In genomic region chr18:25299426-25299825, GRCh38 we compare ENCODE assay signal across 11 cellular contexts. TPM values are rescaled to one million over a fixed set of nuclear protein-coding genes. Genes with fewer than 3 reads are reported as not detected.
DNase-seq lines count a peak whose midpoint lies in the region; ATAC-seq, FAIRE-seq and TF ChIP-seq lines count a peak whose summit lies in the region.
"Had no signal": no experiment of that assay in that cellular context is flagged by ENCODE, and none has a peak within 500 bp of the region (broad histone marks: within the 10 kb centered on the region; RNA-seq: fewer than 3 reads in every experiment).

No MANE protein-coding gene starts in this region.

- FAIRE-seq in astrocyte (lab: Jason Lieb, UNC): no peak

- H3K27me3 ChIP-seq in IMR-90 (ENCODE audit: control insufficient read depth, insufficient read depth, low read length) (no peaks in the 10 kb centered on the region), astrocyte (ENCODE audit: insufficient read depth, low read length) (no peaks in the 10 kb centered on the region), subcutaneous abdominal adipose tissue (ENCODE audit: control insufficient read depth in 5 of 5, insufficient read depth in 4 of 5, low read length in 5 of 5) (no peaks in the 10 kb centered on the region)

- H3K27ac Mint-ChIP-seq in astrocyte (ENCODE audit: unreplicated experiment): peak overlapping the region; percentile 89
- H3K27ac Mint-ChIP-seq in nephron progenitor cell: no peak overlapping the region
- no peak overlapping the region for H3K27ac Mint-ChIP-seq in activated CD8-positive, alpha-beta memory T cell treated with anti-CD3 and anti-CD28 coated beads, Interleukin-2, amount 10 ng/mL, durations not matched to agents 7 days and 5 days

- CTCF ChIA-PET in IMR-90 (lab: Yijun Ruan, JAX): interaction anchor here (1.1 kb wide), 1 partner anchor 415 kb away, joined by 3 read pairs; no protein-coding TSS in a partner anchor
- CTCF ChIA-PET in activated CD8-positive, alpha-beta memory T cell treated with anti-CD3 and anti-CD28 coated beads, Interleukin-2, amount 10 ng/mL, durations not matched to agents 7 days and 5 days (lab: Charles Lee): no interaction called here

- peaks cover 12 to 39% of the 10 kb centered on the region in 2 experiments for H3K79me1 ChIP-seq in IMR-90 (ENCODE audit: low read depth in 1 of 2, low read length in 2 of 2)

- H3K4me1 ChIP-seq in IMR-90 (ENCODE audit: control insufficient read depth, insufficient read depth, low read length) (peaks cover 6% of the 10 kb centered on the region), astrocyte (ENCODE audit: insufficient read depth, low read length) (peaks cover 17% of the 10 kb centered on the region), subcutaneous abdominal adipose tissue (ENCODE audit: control insufficient read depth in 5 of 5, insufficient read depth in 5 of 5, low read length in 5 of 5) (peaks cover 0 to 15% (median 7%) of the 10 kb centered on the region in 5 donors)

- POLR2A ChIA-PET in IMR-90 (lab: Charles Lee; ENCODE audit: unreplicated experiment): no interaction called here

- peak overlapping the region; percentile 97; the same call in 2 of the 3 replicates for H2BK15ac ChIP-seq in IMR-90 (ENCODE audit: low read depth, low read length)

- peak overlapping the region; percentile 98 for H3K23ac ChIP-seq in IMR-90 (ENCODE audit: low read depth, low read length)

- no peak overlapping the region for H3K4me3 Mint-ChIP-seq in astrocyte (ENCODE audit: unreplicated experiment)
- no peak overlapping the region for H3K4me3 Mint-ChIP-seq in nephron progenitor cell
- no peak overlapping the region for H3K4me3 Mint-ChIP-seq in activated CD8-positive, alpha-beta memory T cell treated with anti-CD3 and anti-CD28 coated beads, Interleukin-2, amount 10 ng/mL, durations not matched to agents 7 days and 5 days

- H3K56ac ChIP-seq in IMR-90 (ENCODE audit: extremely low read depth, insufficient read depth, low read length): peak overlapping the region; percentile 69; the same call in 1 of the 2 replicates

- peak overlapping the region; percentile 100 for H3K4ac ChIP-seq in IMR-90 (ENCODE audit: low read depth, low read length)

- H3K4me1 Mint-ChIP-seq in astrocyte (ENCODE audit: low read depth, unreplicated experiment): peaks cover 14% of the 10 kb centered on the region
- H3K4me1 Mint-ChIP-seq in nephron progenitor cell: peaks cover 12% of the 10 kb centered on the region
- H3K4me1 Mint-ChIP-seq in activated CD8-positive, alpha-beta memory T cell treated with anti-CD3 and anti-CD28 coated beads, Interleukin-2, amount 10 ng/mL, durations not matched to agents 7 days and 5 days: no peaks in the 10 kb centered on the region

- TF ChIP-seq CTCF in IMR-90 (conservative IDR thresholded peaks at IDR 0.05; ENCODE audit: low read depth, low read length): no peak
- no peak for TF ChIP-seq CTCF in astrocyte (IDR thresholded peaks at IDR 0.05; ENCODE audit: insufficient read depth, low read depth, low read length)
- no peak for TF ChIP-seq CTCF in nephron progenitor cell (IDR thresholded peaks at IDR 0.05)

- H2BK5ac ChIP-seq in IMR-90 (ENCODE audit: low read depth, low read length, poor library complexity, severe bottlenecking): peak overlapping the region; percentile 99

- peak overlapping the region; percentile 98 for H4K91ac ChIP-seq in IMR-90 (ENCODE audit: insufficient read depth, low read depth, low read length)

- WGBS in IMR-90 (ENCODE audit: extremely low coverage in 2 of 2, insufficient read length in 1 of 2), 2 experiments: no CpG with 5 or more reads among the region's 2 CpGs

- TF ChIP-seq RAD21 in IMR-90 (IDR thresholded peaks at IDR 0.05; ENCODE audit: low read length): 0 out of 2 replicates have a peak, but pooled peaks have one; percentile 2

- H3K36me3 ChIP-seq in IMR-90 (ENCODE audit: control insufficient read depth, insufficient read depth, low read length) (peaks cover 4% of the 10 kb centered on the region), astrocyte (ENCODE audit: insufficient read depth, low read length) (no peaks in the 10 kb centered on the region), subcutaneous abdominal adipose tissue (ENCODE audit: control insufficient read depth in 5 of 5, insufficient read depth in 5 of 5, low read length in 5 of 5) (peaks cover 0 to 3% (median 0%) of the 10 kb centered on the region in 5 donors)

- peaks cover 10% of the 10 kb centered on the region for H3K9me1 ChIP-seq in IMR-90 (ENCODE audit: insufficient read depth, low read length)

- H3K36me3 Mint-ChIP-seq in astrocyte (ENCODE audit: low read depth, unreplicated experiment): no peaks in the 10 kb centered on the region
- peaks cover 56% of the 10 kb centered on the region for H3K36me3 Mint-ChIP-seq in nephron progenitor cell (ENCODE audit: low read depth)
- H3K36me3 Mint-ChIP-seq in activated CD8-positive, alpha-beta memory T cell treated with anti-CD3 and anti-CD28 coated beads, Interleukin-2, amount 10 ng/mL, durations not matched to agents 7 days and 5 days: no peaks in the 10 kb centered on the region

- no TSS peak for BruUV-seq in IMR-90 (replicated peaks; lab: Mats Ljungman, UMichigan)

- H4K20me1 ChIP-seq in IMR-90 (ENCODE audit: insufficient read depth, low read length) (no peaks in the 10 kb centered on the region; the same call in 1 of the 2 replicates), astrocyte (ENCODE audit: insufficient read depth, low read length) (no peaks in the 10 kb centered on the region)

- in situ Hi-C loops in IMR-90 (cut with MboI; ENCODE audit: low sequenced_read_pairs): no loop called here

- peak overlapping the region; percentile 52 to 96 for H4K8ac ChIP-seq in IMR-90 (ENCODE audit: low read depth in 2 of 2, low read length in 2 of 2)

- no peaks in the 10 kb centered on the region for H3K79me2 ChIP-seq in astrocyte (ENCODE audit: insufficient read depth, low read length)

- peak overlapping the region; percentile 100; the same call in 1 of the 2 replicates for H2BK20ac ChIP-seq in IMR-90 (ENCODE audit: low read depth, low read length)

- intact Hi-C loops in IMR-90 (cut with micrococcal nuclease): loop anchor here (2.0 kb wide), 1 partner anchor 49 kb away; no protein-coding TSS in a partner anchor
- intact Hi-C loops in left ventricle myocardium superior (cut with micrococcal nuclease): loop anchor here (10.0 kb wide), 1 partner anchor 45 kb away; no protein-coding TSS in a partner anchor

- peak overlapping the region; percentile 98 for H3K14ac ChIP-seq in IMR-90 (replicated peaks; ENCODE audit: low read depth, low read length)

- H3K27me3 Mint-ChIP-seq in astrocyte (ENCODE audit: low read depth, unreplicated experiment) (no peaks in the 10 kb centered on the region), nephron progenitor cell (ENCODE audit: low read depth, poor library complexity) (no peaks in the 10 kb centered on the region)
- H3K27me3 Mint-ChIP-seq in activated CD8-positive, alpha-beta memory T cell treated with anti-CD3 and anti-CD28 coated beads, Interleukin-2, amount 10 ng/mL, durations not matched to agents 7 days and 5 days: no peaks in the 10 kb centered on the region

- peak overlapping the region; percentile 99 for H2AK5ac ChIP-seq in IMR-90 (ENCODE audit: low read depth, low read length)

- TF ChIP-seq POLR2A in IMR-90 (IDR thresholded peaks at IDR 0.05; ENCODE audit: low read depth, low read length): no peak

- peak overlapping the region; percentile 99 for H3K18ac ChIP-seq in IMR-90 (ENCODE audit: low read depth, low read length)

- H2AFZ ChIP-seq in IMR-90 (replicated peaks; ENCODE audit: low read length, poor library complexity): no peak overlapping the region
- H2AFZ ChIP-seq in astrocyte (ENCODE audit: low read depth, low read length): no peak overlapping the region

- peak overlapping the region; percentile 82 for H3K4me2 ChIP-seq in IMR-90 (ENCODE audit: low read depth, low read length)
- H3K4me2 ChIP-seq in astrocyte (ENCODE audit: low read length): peak overlapping the region; percentile 47

- H3K9me3 Mint-ChIP-seq in astrocyte (ENCODE audit: unreplicated experiment) (no peaks in the 10 kb centered on the region), nephron progenitor cell (no peaks in the 10 kb centered on the region)
- no peaks in the 10 kb centered on the region for H3K9me3 Mint-ChIP-seq in activated CD8-positive, alpha-beta memory T cell treated with anti-CD3 and anti-CD28 coated beads, Interleukin-2, amount 10 ng/mL, durations not matched to agents 7 days and 5 days (ENCODE audit: low read depth)

- H3K9me3 ChIP-seq in IMR-90 (ENCODE audit: control insufficient read depth, insufficient read depth, low read length): no peaks in the 10 kb centered on the region
- H3K9me3 ChIP-seq in astrocyte (ENCODE audit: insufficient read depth, low read depth, low read length): no peaks in the 10 kb centered on the region
- H3K9me3 ChIP-seq in subcutaneous abdominal adipose tissue (ENCODE audit: control insufficient read depth in 5 of 5, low read length in 5 of 5): no peaks in the 10 kb centered on the region

- DNase-seq in IMR-90 (peak; percentile 86), astrocyte (ENCODE audit: low read depth) (peak; percentile 63), left ventricle myocardium superior (no peak), nephron progenitor cell (no peak), GM19238 (ENCODE audit: insufficient read length, low spot score) (no peak)
- DNase-seq in activated CD8-positive, alpha-beta memory T cell treated with anti-CD3 and anti-CD28 coated beads, Interleukin-2, amount 10 ng/mL, durations not matched to agents 7 days and 5 days: no peak
- DNase-seq: DMS153; NCI-H2171 treated with DMSO at 0.1 percent for 48 hours; stimulated activated CD4-positive, alpha-beta T cell treated with anti-CD3 and anti-CD28 coated beads, Interleukin-1b, Interleukin-23, amount 100 ng/mL, for 48 hours had no signal

- H2AK9ac ChIP-seq in IMR-90 (replicated peaks; ENCODE audit: low read depth, low read length, poor library complexity): peak overlapping the region; percentile 73

- dilution Hi-C loops in IMR-90 (cut with HindIII; ENCODE audit: low sequenced_read_pairs, unreplicated experiment): no loop called here

- H3K27ac ChIP-seq in IMR-90 (ENCODE audit: insufficient read depth, low read length) (peak overlapping the region; percentile 97), astrocyte (ENCODE audit: low read depth, low read length) (peak overlapping the region; percentile 70), subcutaneous abdominal adipose tissue (ENCODE audit: low read depth, low read length) (peak overlapping the region; percentile 59)

- H4K5ac ChIP-seq in IMR-90 (ENCODE audit: low read depth, low read length): peak overlapping the region; percentile 97

- peak overlapping the region; percentile 100 for H2BK120ac ChIP-seq in IMR-90 (ENCODE audit: low read depth, low read length)

- ATAC-seq in IMR-90 (ENCODE audit: low read depth) (peak; percentile 68), left ventricle myocardium superior (peak; percentile 47)
- ATAC-seq in activated CD8-positive, alpha-beta memory T cell treated with anti-CD3 and anti-CD28 coated beads, Interleukin-2, amount 10 ng/mL, durations not matched to agents 7 days and 5 days: no peak
- ATAC-seq: activated CD4-positive, CD25-positive, alpha-beta regulatory T cell treated with anti-CD3 and anti-CD28 coated beads, Interleukin-2, amount 50 U/mL, for 24 hours had no signal

- H3K4me3 ChIP-seq in IMR-90 (ENCODE audit: insufficient read depth, low read depth, low read length) (no peak overlapping the region), astrocyte (ENCODE audit: insufficient read depth, low read depth, low read length) (no peak overlapping the region), subcutaneous abdominal adipose tissue (ENCODE audit: low read depth in 1 of 5, low read length in 5 of 5) (no peak overlapping the region)

- no peak overlapping the region for H3K9ac ChIP-seq in IMR-90 (ENCODE audit: low read depth, low read length)
- peak overlapping the region; percentile 35 for H3K9ac ChIP-seq in astrocyte (ENCODE audit: low read length)
- no peak overlapping the region for H3K9ac ChIP-seq in subcutaneous abdominal adipose tissue (ENCODE audit: low read length in 5 of 5)

RNA-seq across cellular contexts. Expression of gene ZNF521, which starts 52.5 kb away (rescaled TPM):
- 44.7 and 59.3 TPM in 2 replicates for total RNA-seq in IMR-90 (2012; rRNA removed)
- 21.5 and 30.2 TPM in 2 replicates for polyA plus RNA-seq in IMR-90 (2012; rRNA removed)
- polyA plus RNA-seq in IMR-90 (2012; cell fraction: cytosol; rRNA removed): 18.6 and 25.8 TPM in 2 replicates
- 17.7 and 26.3 TPM in 2 replicates for polyA plus RNA-seq in IMR-90 (2012; cell fraction: nucleus; rRNA removed; ENCODE audit: low replicate concordance)
- total RNA-seq in astrocyte: 43.0 and 48.0 TPM in 2 replicates
- 28.8 TPM for total RNA-seq in left ventricle myocardium superior
- total RNA-seq in activated CD8-positive, alpha-beta memory T cell treated with anti-CD3 and anti-CD28 coated beads, Interleukin-2, amount 10 ng/mL, durations not matched to agents 7 days and 5 days: not detected

Comparison
In these comparisons a context has a peak if more than half of its experiments do, and no peak if none do; other contexts are left out.
1. DNase-seq: peak in IMR-90 (single experiment) and astrocyte (single experiment); none in left ventricle myocardium superior (single experiment), nephron progenitor cell (single experiment), GM19238 (single experiment) and activated CD8-positive, alpha-beta memory T cell treated with anti-CD3 and anti-CD28 coated beads, Interleukin-2, amount 10 ng/mL, durations not matched to agents 7 days and 5 days (single experiment).
2. RNA of gene ZNF521, which starts 52.5 kb away (total RNA-seq): 44.7 to 59.3 TPM in IMR-90, 43.0 to 48.0 TPM in astrocyte and 28.8 TPM in left ventricle myocardium superior (single experiment); not detected in activated CD8-positive, alpha-beta memory T cell treated with anti-CD3 and anti-CD28 coated beads, Interleukin-2, amount 10 ng/mL, durations not matched to agents 7 days and 5 days; every median in the first group is over 10 times any median in the second.
3. Peak in every context shown above with its lines, with median percentiles within 50 percentile points of each other: H3K27ac ChIP-seq.